ENCODE assay signal across 8 cellular contexts in genomic region chr14:74804219-74804825, GRCh38. TPM values are rescaled to one million over a fixed set of nuclear protein-coding genes. Genes with fewer than 3 reads are reported as not detected.
DNase-seq lines count a peak whose midpoint lies in the region; ATAC-seq, FAIRE-seq and TF ChIP-seq lines count a peak whose summit lies in the region.

No MANE protein-coding gene starts in this region.

- H3K27ac ChIP-seq in OCI-LY1 (ENCODE audit: low read depth, low read length, poor library complexity, severe bottlenecking): no peak overlapping the region

- no peaks in the 10 kb centered on the region for H3K9me3 ChIP-seq in OCI-LY1 (ENCODE audit: low read length)

- no peaks in the 10 kb centered on the region for H3K4me1 ChIP-seq in OCI-LY1 (ENCODE audit: insufficient read depth, low read length, severe bottlenecking)

- peaks cover 67% of the 10 kb centered on the region for H3K36me3 ChIP-seq in OCI-LY1 (ENCODE audit: insufficient read depth, low read length)

- no peak overlapping the region for H3K4me2 ChIP-seq in OCI-LY1 (ENCODE audit: low read length)

- ATAC-seq in GM18868 (IDR thresholded peaks at IDR 0.05; ENCODE audit: unreplicated experiment): no peak
- ATAC-seq in GM18909 (IDR thresholded peaks at IDR 0.05; ENCODE audit: poor library complexity, unreplicated experiment): no peak

- H4K20me1 ChIP-seq in OCI-LY1 (ENCODE audit: insufficient read depth, low read length): no peaks in the 10 kb centered on the region

- H3K4me3 ChIP-seq in OCI-LY1 (ENCODE audit: low read depth, low read length, poor library complexity, severe bottlenecking): no peak overlapping the region

- H3K9ac ChIP-seq in OCI-LY1 (ENCODE audit: low read length): no peak overlapping the region

- H3K9me2 ChIP-seq in OCI-LY1 (ENCODE audit: low read depth, low read length): no peaks in the 10 kb centered on the region

- no peak overlapping the region for H2AFZ ChIP-seq in OCI-LY1 (ENCODE audit: low read length)

- no peaks in the 10 kb centered on the region for H3K79me2 ChIP-seq in OCI-LY1 (ENCODE audit: insufficient read depth, low read length)

- peak; percentile 87 for FAIRE-seq in A204.1 (lab: Jason Lieb, UNC)
- FAIRE-seq in G401.6 (lab: Jason Lieb, UNC): peak; percentile 95

- no peaks in the 10 kb centered on the region for H3F3A ChIP-seq in OCI-LY1 (ENCODE audit: insufficient read depth, low read length)

- peak; percentile 17 for DNase-seq in cerebellum (ENCODE audit: low spot score)
- DNase-seq in myocyte (ENCODE audit: low read depth): peak; percentile 28
- DNase-seq in GM19238 (ENCODE audit: insufficient read length, low spot score): no peak

- no peaks in the 10 kb centered on the region for H3K27me3 ChIP-seq in OCI-LY1 (ENCODE audit: insufficient read depth, low read length)

- peak; percentile 57; the same call in 1 of the 2 replicates for TF ChIP-seq CTCF in OCI-LY1 (IDR thresholded peaks at IDR 0.05; ENCODE audit: low read length)

RNA-seq across cellular contexts. Expression of gene YLPM1, which starts 41.2 kb away (rescaled TPM):
- total RNA-seq in cerebellum (150 TPM), myocyte (28.3 and 29.8 TPM in 2 replicates)
- 32.1 TPM for polyA plus RNA-seq in myocyte (2012)
